ENCODE assay signal across 8 cellular contexts in the genomic region with DNA sequence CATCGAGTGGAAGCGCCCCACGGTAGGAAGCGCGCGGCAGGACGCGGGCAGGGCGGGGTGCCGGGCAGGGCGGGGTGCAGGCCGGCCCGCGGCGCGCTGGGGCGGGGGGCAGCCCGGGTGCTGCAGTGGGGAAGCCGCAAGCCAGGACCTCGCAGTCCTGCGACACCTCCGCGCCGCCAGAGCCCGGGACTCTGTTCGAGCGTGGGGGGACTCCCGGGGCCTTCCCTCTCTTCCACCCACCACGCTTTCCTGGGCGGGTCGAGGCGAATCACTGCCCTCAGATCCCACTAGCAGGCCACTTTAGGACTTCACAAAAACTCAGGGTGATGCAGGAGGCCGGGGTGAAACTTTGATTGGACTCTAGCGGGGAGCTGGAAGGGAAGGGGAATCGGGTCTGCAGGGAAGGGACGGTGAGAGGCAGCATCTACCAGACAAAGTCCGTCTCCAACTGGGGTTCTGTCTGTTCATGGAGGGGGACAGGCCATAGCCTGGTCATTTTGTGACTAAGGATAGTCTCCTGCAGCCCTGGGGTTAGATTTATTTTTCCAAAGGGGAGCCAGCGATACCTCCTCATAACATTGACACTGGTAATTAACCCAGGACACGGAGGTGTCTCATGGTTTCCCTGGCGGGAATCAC. TPM values are rescaled to one million over a fixed set of nuclear protein-coding genes. Genes with fewer than 3 reads are reported as not detected.
DNase-seq lines count a peak whose midpoint lies in the region; ATAC-seq and TF ChIP-seq lines count a peak whose summit lies in the region.

No MANE protein-coding gene starts in this region.

- 8% methylated on average over 19 to 24 of the region's 40 CpGs for WGBS in mesodermal cell (ENCODE audit: insufficient coverage in 2 of 2), 2 experiments

- H3K27me3 ChIP-seq in duodenal mucosa (ENCODE audit: control insufficient read depth in 1 of 2, insufficient read depth in 2 of 2, low read length in 2 of 2), result no peaks in the 10 kb centered on the region

- H3K4me1 Mint-ChIP-seq in activated B cell treated with CpG ODN at 0.5 μM for 24 hours, result peaks cover 55% of the 10 kb centered on the region

- H3K27ac Mint-ChIP-seq in activated B cell treated with CpG ODN at 0.5 μM for 24 hours, result peak overlapping the region; percentile 72

- ATAC-seq in HG03135 (IDR thresholded peaks at IDR 0.05; ENCODE audit: unreplicated experiment) (peak; percentile 42), activated B cell treated with CpG ODN at 0.5 μM for 24 hours (ENCODE audit: low read depth) (peak; percentile 46)

- H3K36me3 Mint-ChIP-seq in activated B cell treated with CpG ODN at 0.5 μM for 24 hours (ENCODE audit: low read depth), result peaks cover 3% of the 10 kb centered on the region

- H3K27ac ChIP-seq in duodenal mucosa (ENCODE audit: low read depth, low read length) (peak overlapping the region; percentile 90), mesodermal cell (ENCODE audit: low read depth, low read length, severe bottlenecking) (peak overlapping the region; percentile 79), substantia nigra (ENCODE audit: low read depth, low read length, poor library complexity, severe bottlenecking) (peak overlapping the region; percentile 75)

- no peak for TF ChIP-seq CTCF in activated B cell treated with CpG ODN at 0.5 μM for 24 hours (IDR thresholded peaks at IDR 0.05)

- H3K9me3 ChIP-seq in duodenal mucosa (ENCODE audit: control insufficient read depth in 1 of 2, low read length in 2 of 2), result no peaks in the 10 kb centered on the region
- no peaks in the 10 kb centered on the region for H3K9me3 ChIP-seq in mesodermal cell (ENCODE audit: control insufficient read depth, low read length)

- DNase-seq in SKM-1 (lab: John Stamatoyannopoulos, UW; ENCODE audit: unreplicated experiment), result peak; percentile 35
- DNase-seq in SKM-1 treated with dmso at 0.1 percent for 144 hours (lab: John Stamatoyannopoulos, UW; ENCODE audit: unreplicated experiment), result no peak
- DNase-seq in activated B cell treated with CpG ODN at 0.5 μM for 24 hours, result peak; percentile 45
- peak in 25 of 49 donors; percentile 32 to 72 (median 55) for DNase-seq in substantia nigra (lab: John Stamatoyannopoulos, UW)
- DNase-seq in SIG-M5 (lab: John Stamatoyannopoulos, UW), result no peak

- H3K27me3 Mint-ChIP-seq in activated B cell treated with CpG ODN at 0.5 μM for 24 hours, result no peaks in the 10 kb centered on the region

- H3K4me3 ChIP-seq in duodenal mucosa (ENCODE audit: low read depth in 1 of 2, low read length in 2 of 2), result peak overlapping the region; percentile 76 to 83
- peak overlapping the region; percentile 79 for H3K4me3 ChIP-seq in mesodermal cell (ENCODE audit: extremely low read depth, insufficient read depth, low read length, poor library complexity, severe bottlenecking)

- H3K4me3 Mint-ChIP-seq in activated B cell treated with CpG ODN at 0.5 μM for 24 hours, result peak overlapping the region; percentile 86

- H3K4me1 ChIP-seq in duodenal mucosa (ENCODE audit: control insufficient read depth in 1 of 2, insufficient read depth in 2 of 2, low read length in 2 of 2) (peaks cover 33 to 49% of the 10 kb centered on the region in 2 donors), mesodermal cell (ENCODE audit: control insufficient read depth, insufficient read depth, low read length, poor library complexity, severe bottlenecking) (peaks cover 50% of the 10 kb centered on the region)

- H3K9me3 Mint-ChIP-seq in activated B cell treated with CpG ODN at 0.5 μM for 24 hours, result no peaks in the 10 kb centered on the region

- H3K36me3 ChIP-seq in duodenal mucosa (ENCODE audit: control insufficient read depth in 1 of 2, insufficient read depth in 2 of 2, low read length in 2 of 2), result peaks cover 6% of the 10 kb centered on the region in 2 donors
- peaks cover 37% of the 10 kb centered on the region for H3K36me3 ChIP-seq in mesodermal cell (ENCODE audit: control insufficient read depth, insufficient read depth, low read length)

- H3K9ac ChIP-seq in duodenal mucosa (ENCODE audit: low read depth in 1 of 2, low read length in 2 of 2), result peak overlapping the region; percentile 72 to 79

- POLR2A ChIA-PET in activated B cell treated with CpG ODN at 0.5 μM for 24 hours (lab: Charles Lee), result interaction anchor here (0.5 to 2.5 kb wide), 7 partner anchors 12 to 1000 kb away, joined by 3 to 10 read pairs (median 6); no protein-coding TSS in a partner anchor

- CTCF ChIA-PET in activated B cell treated with CpG ODN at 0.5 μM for 24 hours (lab: Charles Lee), result interaction anchor here (0.6 to 3.2 kb wide), 5 partner anchors 10 to 36 kb away, joined by 3 to 42 read pairs (median 10); no protein-coding TSS in a partner anchor

- intact Hi-C loops in activated B cell treated with CpG ODN at 0.5 μM for 24 hours (cut with micrococcal nuclease), result loop anchor here (1.0 to 5.0 kb wide), 6 partner anchors 13 to 619 kb away; a partner anchor contains a TSS

RNA-seq across cellular contexts. Expression of a gene that starts 0.6 kb away (rescaled TPM):
- total RNA-seq in activated B cell treated with CpG ODN at 0.5 μM for 24 hours, result 50.7 and 62.6 TPM in 2 replicates
- polyA plus RNA-seq in mesodermal cell (2013, experiment 1 of 2), result 244 TPM
- 240 TPM for polyA plus RNA-seq in mesodermal cell (2013, experiment 2 of 2)

RNA-seq across cellular contexts. Expression of a gene that starts 47.5 kb away (rescaled TPM):
- total RNA-seq in activated B cell treated with CpG ODN at 0.5 μM for 24 hours, result not detected in 2 replicates
- polyA plus RNA-seq in mesodermal cell (2013, experiment 1 of 2), result not detected
- not detected for polyA plus RNA-seq in mesodermal cell (2013, experiment 2 of 2)

Comparison
In these comparisons a context has a peak if more than half of its experiments do, and no peak if none do; other contexts are left out.
1. DNase-seq: peak in SKM-1 (single experiment), activated B cell treated with CpG ODN at 0.5 μM for 24 hours (single experiment) and substantia nigra (25 of 49); none in SKM-1 treated with dmso at 0.1 percent for 144 hours (single experiment) and SIG-M5 (single experiment).
2. Peak in every context shown above with its lines, with median percentiles within 50 percentile points of each other: H3K27ac ChIP-seq.